8 cellular contexts compared by ENCODE assay signal in genomic region chr6:109455502-109456282, GRCh38. TPM values are rescaled to one million over a fixed set of nuclear protein-coding genes. Genes with fewer than 3 reads are reported as not detected.
A peak's percentile ranks its signal among the peaks of the same experiment; 100 is the strongest.
DNase-seq lines count a peak whose midpoint lies in the region; ATAC-seq and TF ChIP-seq lines count a peak whose summit lies in the region.

Gene MICAL1 (minus strand): TSS chr6:109455772. CDS start chr6:109454196, 1,576 bp downstream.

- no peaks in the 10 kb centered on the region; the same call in 1 of the 2 replicates for H3K9me3 ChIP-seq in AG04450 (ENCODE audit: control insufficient read depth, insufficient read depth, low read length)

- peak within 1 kb of the TSS; percentile 91 for H3K4me3 ChIP-seq in AG04450 (ENCODE audit: low read depth, low read length)

- CTCF ChIA-PET in AG04450 (lab: Charles Lee), result interaction anchor here (0.6 to 1.5 kb wide), 4 partner anchors 13 to 268 kb away, joined by 3 to 7 read pairs (median 4); partner anchors contain the start of gene SMPD2

- no peaks in the 10 kb centered on the region for H3K27me3 ChIP-seq in AG04450 (ENCODE audit: control insufficient read depth, insufficient read depth, low read length)

- ATAC-seq in GM18858 (IDR thresholded peaks at IDR 0.05; ENCODE audit: unreplicated experiment) (peak; percentile 46), HG03060 (IDR thresholded peaks at IDR 0.05; ENCODE audit: low read depth, unreplicated experiment) (peak; percentile 37)

- POLR2A ChIA-PET in AG04450 (lab: Yijun Ruan, JAX), result interaction anchor here (1.4 to 1.5 kb wide), 2 partner anchors 13 to 15 kb away, joined by 3 to 4 read pairs; partner anchors contain the start of genes PPIL6 and SMPD2

- TF ChIP-seq CTCF in AG04450 (IDR thresholded peaks at IDR 0.05; ENCODE audit: low read depth, low read length), result peak; percentile 42

- DNase-seq in AG04450 (ENCODE audit: low read depth, low spot score) (no peak), NCI-H460 (ENCODE audit: extremely low read depth, low read depth) (peak; percentile 33), medulla oblongata (ENCODE audit: extremely low spot score) (peak; percentile 72)
- peak; percentile 61 to 71 for DNase-seq in activated CD4-positive, alpha-beta T cell treated with anti-CD3 and anti-CD28 coated beads, Interleukin-2, amount 50 U/mL, for 48 hours
- DNase-seq in effector CD4-positive, alpha-beta T cell, result peak; percentile 79
- DNase-seq in stimulated activated CD8-positive, alpha-beta memory T cell treated with anti-CD3 and anti-CD28 coated beads, Interleukin-15, amount 100 ng/mL, for 1 hour (ENCODE audit: low read depth), result peak; percentile 35

- H3K27ac ChIP-seq in AG04450 (ENCODE audit: low read depth, low read length), result peak within 1 kb of the TSS; percentile 39

RNA-seq across cellular contexts. Expression of gene MICAL1, which starts in this region (rescaled TPM):
- 40.9 and 48.1 TPM in 2 replicates for polyA plus RNA-seq in AG04450 (2011; rRNA removed)
- 47.5 and 60.9 TPM in 2 replicates for polyA minus RNA-seq in AG04450 (2011; rRNA and poly(A)+ RNA removed)
- 9.3 and 13.1 TPM in 2 replicates for total RNA-seq in NCI-H460 (2014; rRNA removed; shearing (Covaris generic))
- 25.9 and 36.9 TPM in 2 replicates for polyA plus RNA-seq in NCI-H460 (2014; cell fraction: nucleus; rRNA removed)
